23 cellular contexts compared by ENCODE assay signal in genomic region chr11:15594607-15595006, GRCh38.
"Had no signal": no experiment of that assay in that cellular context is flagged by ENCODE, and none has a peak within 500 bp of the region (broad histone marks: within the 10 kb centered on the region; RNA-seq: fewer than 3 reads in every experiment).

No MANE protein-coding gene starts in this region.

- H3K9me3 ChIP-seq: heart right ventricle, left ventricle myocardium inferior, lower lobe of right lung, neutrophil, ovary, right atrium auricular region, sigmoid colon, stomach, thoracic aorta, transverse colon had no signal

- ATAC-seq: heart right ventricle, left cardiac atrium, lower lobe of right lung had no signal

- H3K4me3 ChIP-seq: coronary artery, dorsolateral prefrontal cortex, heart right ventricle, left ventricle myocardium inferior, lower lobe of right lung, ovary, right atrium auricular region, sigmoid colon, skin epidermis, stomach, thoracic aorta, transverse colon had no signal

- H3K27ac ChIP-seq: coronary artery, dorsolateral prefrontal cortex, heart right ventricle, left ventricle myocardium inferior, lower lobe of right lung, neutrophil, ovary, right atrium auricular region, sigmoid colon, skin epidermis, stomach, thoracic aorta, transverse colon had no signal

- H3K27me3 ChIP-seq: heart right ventricle, neutrophil, ovary, right atrium auricular region, sigmoid colon, stomach, transverse colon had no signal

- H3K4me1 ChIP-seq: lower lobe of right lung, sigmoid colon, transverse colon had no signal

- H3K36me3 ChIP-seq: heart right ventricle, left ventricle myocardium inferior, lower lobe of right lung, neutrophil, ovary, right atrium auricular region, sigmoid colon, stomach, thoracic aorta, transverse colon had no signal

- DNase-seq: effector CD8-positive, alpha-beta T cell; heart right ventricle; hypothalamus; immature natural killer cell; left cardiac atrium; left ventricle myocardium inferior; lower lobe of right lung; naive B cell; nephron progenitor cell; ovary; sigmoid colon; stimulated activated CD4-positive, alpha-beta T cell treated with anti-CD3 and anti-CD28 coated beads, Interleukin-2, amount 100 ng/mL, for 24 hours; stimulated activated CD4-positive, alpha-beta T cell treated with anti-CD3 and anti-CD28 coated beads, Interleukin-4, amount 100 ng/mL, for 4 hours; stimulated activated naive CD4-positive, alpha-beta T cell; stomach; substantia nigra; transverse colon had no signal
